ENCODE assay signal across 19 cellular contexts in the genomic region with DNA sequence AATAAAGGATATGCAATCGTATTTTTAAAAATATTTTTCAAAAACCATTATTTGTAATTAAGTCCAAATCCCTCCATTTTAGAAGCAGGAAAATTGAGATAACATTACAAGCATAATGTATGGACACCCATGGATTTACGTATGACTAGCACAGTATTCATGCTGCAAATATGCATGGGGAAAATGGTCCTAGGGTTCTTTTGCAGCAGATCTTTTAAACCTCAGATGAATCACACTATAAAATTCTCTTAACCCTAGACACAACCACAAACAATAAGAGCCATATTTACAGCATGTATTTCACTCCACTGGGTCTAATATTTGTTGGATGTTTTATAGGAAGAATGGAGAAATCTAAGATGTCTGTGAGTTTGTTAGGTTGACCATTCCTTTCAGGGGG.
DNase-seq lines count a peak whose midpoint lies in the region; ATAC-seq and TF ChIP-seq lines count a peak whose summit lies in the region.
"Had no signal": no experiment of that assay in that cellular context is flagged by ENCODE, and none has a peak within 500 bp of the region (broad histone marks: within the 10 kb centered on the region; RNA-seq: fewer than 3 reads in every experiment).

No MANE protein-coding gene starts in this region.

- intact Hi-C loops in MCF 10A (cut with micrococcal nuclease) (no loop called here), breast epithelium (cut with DNase I; ENCODE audit: low total_unique reads) (no loop called here), mucosa of descending colon (cut with DNase I, micrococcal nuclease) (no loop called here)

- no peaks in the 10 kb centered on the region for H3K36me3 Mint-ChIP-seq in MCF 10A (ENCODE audit: insufficient read depth, unreplicated experiment)

- H3K27me3 Mint-ChIP-seq in MCF 10A (ENCODE audit: insufficient read depth, unreplicated experiment): no peaks in the 10 kb centered on the region

- CTCF ChIA-PET in MCF 10A (lab: Yijun Ruan, JAX) (interaction anchor here (0.6 to 1.4 kb wide), 5 partner anchors 13 to 522 kb away, joined by 3 to 8 read pairs (median 5); no protein-coding TSS in a partner anchor), HEK293T (lab: Yijun Ruan, JAX) (no interaction called here)

- H3K4me3 Mint-ChIP-seq in MCF 10A (ENCODE audit: unreplicated experiment): no peak overlapping the region
- H3K4me3 Mint-ChIP-seq: effector memory CD8-positive, alpha-beta T cell; nephron progenitor cell; T-helper 2 cell treated with Interferon-gamma antibody and Interleukin-4, amounts not matched to agents 5 μg/mL and 100 μg/mL, for 36 hours had no signal

- H3K27ac Mint-ChIP-seq in MCF 10A (ENCODE audit: low read depth, unreplicated experiment): no peak overlapping the region
- H3K27ac Mint-ChIP-seq: effector memory CD8-positive, alpha-beta T cell; nephron progenitor cell; T-helper 2 cell treated with Interferon-gamma antibody and Interleukin-4, amounts not matched to agents 5 μg/mL and 100 μg/mL, for 36 hours had no signal

- H3K27me3 ChIP-seq in breast epithelium: no peaks in the 10 kb centered on the region
- H3K27me3 ChIP-seq: ascending aorta, Peyer's patch had no signal

- DNase-seq in MCF 10A (ENCODE audit: unreplicated experiment): peak; percentile 33
- DNase-seq in breast epithelium (ENCODE audit: low spot score in 2 of 2): no peak
- DNase-seq in amniotic stem cell (lab: John Stamatoyannopoulos, UW): peak; percentile 57
- DNase-seq in foreskin fibroblast: peak; percentile 30 to 71
- no peak for DNase-seq in HEK293T (ENCODE audit: extremely low spot score)
- no peak for DNase-seq in NCI-H526 (lab: John Stamatoyannopoulos, UW)
- no peak for DNase-seq in mucosa of descending colon
- DNase-seq: ACHN; activated CD4-positive, alpha-beta T cell treated with anti-CD3 and anti-CD28 coated beads, Interleukin-2, amount 50 U/mL, for 1 hour; DMS 273 treated with DMSO at 0.1 percent for 48 hours; effector memory CD8-positive, alpha-beta T cell; left ventricle myocardium superior; NCI-H1417; NCI-H446 treated with DMSO at 0.1 percent for 48 hours; nephron progenitor cell; Peyer's patch had no signal

- no peak for TF ChIP-seq CTCF in MCF 10A (IDR thresholded peaks at IDR 0.05; ENCODE audit: unreplicated experiment)
- no peak for TF ChIP-seq CTCF in breast epithelium (IDR thresholded peaks at IDR 0.05)
- TF ChIP-seq CTCF in foreskin fibroblast (IDR thresholded peaks at IDR 0.05; ENCODE audit: low read depth, low read length): no peak
- no peak for TF ChIP-seq CTCF in mucosa of descending colon (IDR thresholded peaks at IDR 0.05)

- no peak overlapping the region for H3K4me3 ChIP-seq in breast epithelium
- H3K4me3 ChIP-seq in foreskin fibroblast (ENCODE audit: low read depth in 1 of 2, low read length in 2 of 2): no peak overlapping the region
- H3K4me3 ChIP-seq in mucosa of descending colon: no peak overlapping the region
- H3K4me3 ChIP-seq: ascending aorta, Peyer's patch had no signal

- no TSS peak for BruUV-seq in MCF 10A (replicated peaks; lab: Mats Ljungman, UMichigan)

- no peak for TF ChIP-seq POLR2A in breast epithelium (IDR thresholded peaks at IDR 0.05)

- peaks cover 12% of the 10 kb centered on the region for H3K4me1 Mint-ChIP-seq in MCF 10A (ENCODE audit: insufficient read depth, unreplicated experiment)

- H3K36me3 ChIP-seq in breast epithelium (no peaks in the 10 kb centered on the region), mucosa of descending colon (ENCODE audit: low read depth) (no peaks in the 10 kb centered on the region)
- H3K36me3 ChIP-seq: ascending aorta, Peyer's patch had no signal

- ATAC-seq in mucosa of descending colon: no peak
- ATAC-seq in HG03457 (IDR thresholded peaks at IDR 0.05; ENCODE audit: unreplicated experiment): no peak
- ATAC-seq: effector memory CD8-positive, alpha-beta T cell; left ventricle myocardium superior had no signal

- no peak overlapping the region for H3K27ac ChIP-seq in breast epithelium
- H3K27ac ChIP-seq: ascending aorta, Peyer's patch had no signal

- no peaks in the 10 kb centered on the region for H3K9me3 ChIP-seq in breast epithelium
- no peaks in the 10 kb centered on the region for H3K9me3 ChIP-seq in mucosa of descending colon
- H3K9me3 ChIP-seq: ascending aorta, Peyer's patch had no signal

- no peaks in the 10 kb centered on the region for H3K9me3 Mint-ChIP-seq in MCF 10A (ENCODE audit: unreplicated experiment)
- H3K9me3 Mint-ChIP-seq: nephron progenitor cell; T-helper 2 cell treated with Interferon-gamma antibody and Interleukin-4, amounts not matched to agents 5 μg/mL and 100 μg/mL, for 36 hours had no signal

- H3K4me1 ChIP-seq in breast epithelium (no peaks in the 10 kb centered on the region), mucosa of descending colon (ENCODE audit: low read depth) (no peaks in the 10 kb centered on the region)
- H3K4me1 ChIP-seq: Peyer's patch had no signal

- POLR2A ChIA-PET in MCF 10A (lab: Yijun Ruan, JAX): interaction anchor here (1.3 kb wide), 2 partner anchors 9 to 14 kb away, joined by 3 read pairs; no protein-coding TSS in a partner anchor
- POLR2A ChIA-PET in HEK293T (lab: Yijun Ruan, JAX): no interaction called here

TF ChIP-seq in HEK293T, 16 proteins besides CTCF, POLR2A, EP300 and RAD21:
- TF ChIP-seq FOXA1 (IDR thresholded peaks at IDR 0.05): no peak
- TF ChIP-seq ZNF384 (IDR thresholded peaks at IDR 0.05): no peak
- TF ChIP-seq, protein P1, sequence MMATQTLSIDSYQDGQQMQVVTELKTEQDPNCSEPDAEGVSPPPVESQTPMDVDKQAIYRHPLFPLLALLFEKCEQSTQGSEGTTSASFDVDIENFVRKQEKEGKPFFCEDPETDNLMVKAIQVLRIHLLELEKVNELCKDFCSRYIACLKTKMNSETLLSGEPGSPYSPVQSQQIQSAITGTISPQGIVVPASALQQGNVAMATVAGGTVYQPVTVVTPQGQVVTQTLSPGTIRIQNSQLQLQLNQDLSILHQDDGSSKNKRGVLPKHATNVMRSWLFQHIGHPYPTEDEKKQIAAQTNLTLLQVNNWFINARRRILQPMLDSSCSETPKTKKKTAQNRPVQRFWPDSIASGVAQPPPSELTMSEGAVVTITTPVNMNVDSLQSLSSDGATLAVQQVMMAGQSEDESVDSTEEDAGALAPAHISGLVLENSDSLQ (IDR thresholded peaks at IDR 0.05): no peak
- no peak for TF ChIP-seq SP1 (IDR thresholded peaks at IDR 0.05)
- no peak for TF ChIP-seq FOXM1 (IDR thresholded peaks at IDR 0.05; ENCODE audit: borderline replicate concordance)
- no peak for TF ChIP-seq BHLHE40 (IDR thresholded peaks at IDR 0.05; ENCODE audit: borderline replicate concordance)
- TF ChIP-seq ARNT (IDR thresholded peaks at IDR 0.05): no peak
- no peak for TF ChIP-seq ELF4 (IDR thresholded peaks at IDR 0.05)
- TF ChIP-seq LEF1 (IDR thresholded peaks at IDR 0.05; ENCODE audit: borderline replicate concordance): no peak
- no peak for TF ChIP-seq CTBP1 (IDR thresholded peaks at IDR 0.05; ENCODE audit: borderline replicate concordance)
- no peak for TF ChIP-seq HDGF (IDR thresholded peaks at IDR 0.05; ENCODE audit: borderline replicate concordance)
- no peak for TF ChIP-seq FOXK2 (IDR thresholded peaks at IDR 0.05)
- TF ChIP-seq NFRKB (IDR thresholded peaks at IDR 0.05): no peak
- no peak for TF ChIP-seq L3MBTL2 (conservative IDR thresholded peaks at IDR 0.05)
- TF ChIP-seq SUZ12 (IDR thresholded peaks at IDR 0.05): no peak
- no peak for TF ChIP-seq TARDBP (IDR thresholded peaks at IDR 0.05)

Comparison
In these comparisons a context has a peak if more than half of its experiments do, and no peak if none do; other contexts are left out.
1. DNase-seq: peak in MCF 10A (single experiment), amniotic stem cell (single experiment) and foreskin fibroblast (2 of 2); none in breast epithelium (0 of 2), HEK293T (single experiment), NCI-H526 (0 of 2) and mucosa of descending colon (0 of 3).